In genomic region chr16:70438325-70438982, GRCh38 we compare ENCODE assay signal across 8 cellular contexts. TPM values are rescaled to one million over a fixed set of nuclear protein-coding genes. Genes with fewer than 3 reads are reported as not detected.
DNase-seq lines count a peak whose midpoint lies in the region; ATAC-seq and TF ChIP-seq lines count a peak whose summit lies in the region.

No MANE protein-coding gene starts in this region.

- H3K9me3 Mint-ChIP-seq in activated T-cell treated with anti-CD3 and anti-CD28 coated beads, Interleukin-2, amount 50 U/mL, for 24 hours = no peaks in the 10 kb centered on the region
- H3K9me3 Mint-ChIP-seq in progenitor cell of endocrine pancreas (ENCODE audit: low read depth) = no peaks in the 10 kb centered on the region

- peaks cover 20% of the 10 kb centered on the region for H3K36me3 Mint-ChIP-seq in activated T-cell treated with anti-CD3 and anti-CD28 coated beads, Interleukin-2, amount 50 U/mL, for 24 hours (ENCODE audit: low read depth)
- peaks cover 3% of the 10 kb centered on the region for H3K36me3 Mint-ChIP-seq in progenitor cell of endocrine pancreas (ENCODE audit: insufficient read depth)

- ATAC-seq in GM21576 (IDR thresholded peaks at IDR 0.05; ENCODE audit: unreplicated experiment) (no peak), left lobe of liver (no peak)

- H3K9me2 ChIP-seq in SU-DHL-6 (replicated peaks; ENCODE audit: insufficient read depth, low read length) = no peaks in the 10 kb centered on the region

- no peaks in the 10 kb centered on the region for H3K27me3 ChIP-seq in SU-DHL-6 (ENCODE audit: low read length)

- no peak overlapping the region for H2AFZ ChIP-seq in SU-DHL-6 (ENCODE audit: low read depth, low read length, severe bottlenecking)

- no peak for DNase-seq in activated T-cell treated with anti-CD3 and anti-CD28 coated beads, Interleukin-2, amount 50 U/mL, for 24 hours
- no peak for DNase-seq in activated T-cell treated with anti-CD3 and anti-CD28 coated beads, Interleukin-2, amount 50 U/mL, for 1 hour
- no peak for DNase-seq in fibroblast of the aortic adventitia (ENCODE audit: low read depth)
- DNase-seq in progenitor cell of endocrine pancreas (ENCODE audit: low spot score, unreplicated experiment) = peak; percentile 28
- no peak for DNase-seq in left lobe of liver (ENCODE audit: low spot score)
- no peak for DNase-seq in HuH-7.5 (ENCODE audit: low spot score)

- no peaks in the 10 kb centered on the region for H3K27me3 Mint-ChIP-seq in activated T-cell treated with anti-CD3 and anti-CD28 coated beads, Interleukin-2, amount 50 U/mL, for 24 hours
- no peaks in the 10 kb centered on the region for H3K27me3 Mint-ChIP-seq in progenitor cell of endocrine pancreas

- H3K4me3 ChIP-seq in SU-DHL-6 (ENCODE audit: insufficient read depth, low read length, poor library complexity, severe bottlenecking) (peak overlapping the region; percentile 94), fibroblast of the aortic adventitia (ENCODE audit: low read depth, low read length) (peak overlapping the region; percentile 91)

- peak overlapping the region; percentile 65 for H3K9ac ChIP-seq in SU-DHL-6 (ENCODE audit: low read length)

- H3K4me2 ChIP-seq in SU-DHL-6 (ENCODE audit: low read depth, low read length, poor library complexity, severe bottlenecking) = peak overlapping the region; percentile 93

- peak overlapping the region; percentile 58 for H3K27ac ChIP-seq in SU-DHL-6 (ENCODE audit: low read depth, low read length)

- peak overlapping the region; percentile 95 for H3K27ac Mint-ChIP-seq in activated T-cell treated with anti-CD3 and anti-CD28 coated beads, Interleukin-2, amount 50 U/mL, for 24 hours
- H3K27ac Mint-ChIP-seq in progenitor cell of endocrine pancreas = peak overlapping the region; percentile 77

- no peaks in the 10 kb centered on the region for H3K36me3 ChIP-seq in SU-DHL-6 (ENCODE audit: low read length)

- H3K9me3 ChIP-seq in SU-DHL-6 (ENCODE audit: insufficient read depth, low read length) = no peaks in the 10 kb centered on the region

- TF ChIP-seq CTCF in SU-DHL-6 (IDR thresholded peaks at IDR 0.05; ENCODE audit: insufficient read depth, low read length, poor library complexity, severe bottlenecking) = no peak
- TF ChIP-seq CTCF in fibroblast of the aortic adventitia (IDR thresholded peaks at IDR 0.05; ENCODE audit: insufficient read depth, low read length) = no peak
- TF ChIP-seq CTCF in progenitor cell of endocrine pancreas (IDR thresholded peaks at IDR 0.05; ENCODE audit: unreplicated experiment) = no peak

- H3K4me3 Mint-ChIP-seq in activated T-cell treated with anti-CD3 and anti-CD28 coated beads, Interleukin-2, amount 50 U/mL, for 24 hours = peak overlapping the region; percentile 95
- H3K4me3 Mint-ChIP-seq in progenitor cell of endocrine pancreas (ENCODE audit: low read depth) = peak overlapping the region; percentile 92

- H3K4me1 Mint-ChIP-seq in activated T-cell treated with anti-CD3 and anti-CD28 coated beads, Interleukin-2, amount 50 U/mL, for 24 hours (ENCODE audit: low read depth) = peaks cover 49% of the 10 kb centered on the region
- peaks cover 35% of the 10 kb centered on the region for H3K4me1 Mint-ChIP-seq in progenitor cell of endocrine pancreas (ENCODE audit: low read depth)

- H3K79me2 ChIP-seq in SU-DHL-6 (ENCODE audit: insufficient read depth, low read length) = peaks cover 29% of the 10 kb centered on the region

- H4K20me1 ChIP-seq in SU-DHL-6 (ENCODE audit: low read depth, low read length) = no peaks in the 10 kb centered on the region

- peaks cover 19% of the 10 kb centered on the region for H3F3A ChIP-seq in SU-DHL-6 (ENCODE audit: insufficient read depth)

RNA-seq across cellular contexts. Expression of gene ST3GAL2, which starts 0.4 kb away (rescaled TPM):
- total RNA-seq in fibroblast of the aortic adventitia (ENCODE audit: low replicate concordance) = 16.7 and 18.9 TPM in 2 replicates
- total RNA-seq in progenitor cell of endocrine pancreas = 29.2 and 37.8 TPM in 2 replicates
- 14.7 TPM for total RNA-seq in left lobe of liver

RNA-seq across cellular contexts. Expression of gene FCSK, which starts 15.9 kb away (rescaled TPM):
- total RNA-seq in fibroblast of the aortic adventitia (ENCODE audit: low replicate concordance) (8.1 and 8.9 TPM in 2 replicates), progenitor cell of endocrine pancreas (18.8 and 21.1 TPM in 2 replicates), left lobe of liver (20.1 TPM)
